ENCODE assay signal across 19 cellular contexts in the genomic region with DNA sequence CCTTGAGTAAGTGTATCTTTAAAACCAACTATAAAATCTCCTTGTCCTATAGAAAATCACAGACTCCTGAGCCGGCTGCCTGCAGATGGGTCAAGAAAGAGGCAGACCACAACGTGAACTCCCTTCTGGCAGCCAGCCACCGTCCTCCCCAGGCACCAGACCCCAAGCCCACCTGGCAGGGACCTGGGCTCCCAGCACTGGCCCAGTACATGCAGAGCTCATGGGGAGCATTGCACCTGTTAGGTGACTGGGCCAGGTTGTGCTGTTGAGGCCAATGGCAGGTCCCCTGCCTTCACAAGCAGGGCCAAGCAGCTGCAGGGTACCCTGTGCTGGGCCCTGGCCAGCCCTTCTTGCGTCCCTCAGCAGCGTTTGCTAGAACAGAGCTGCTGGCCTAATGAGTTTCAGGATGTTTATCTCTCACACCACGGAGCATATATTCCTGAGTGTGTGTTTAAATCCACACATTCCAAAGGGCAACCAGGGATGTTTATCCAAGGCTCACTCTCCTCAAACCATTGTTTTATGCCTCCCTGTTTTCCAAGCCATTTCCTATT.
DNase-seq lines count a peak whose midpoint lies in the region; ATAC-seq, FAIRE-seq and TF ChIP-seq lines count a peak whose summit lies in the region.
"Had no signal": no experiment of that assay in that cellular context is flagged by ENCODE, and none has a peak within 500 bp of the region (broad histone marks: within the 10 kb centered on the region; RNA-seq: fewer than 3 reads in every experiment).

No MANE protein-coding gene starts in this region.

- ATAC-seq in SK-N-SH treated with all-trans-retinoic acid at 6 μM for 48 hours (no peak), GM19351 (IDR thresholded peaks at IDR 0.05; ENCODE audit: unreplicated experiment) (no peak)

- H3K4me2 ChIP-seq in SK-N-SH, result no peak overlapping the region

- H3K4me1 ChIP-seq in SK-N-SH (ENCODE audit: control insufficient read depth in 1 of 2, insufficient read depth in 2 of 2, low read depth in 1 of 2, low read length in 1 of 2) (peaks cover 0 to 21% of the 10 kb centered on the region in 2 experiments; a peak in 1 of 4 replicates), sigmoid colon (peaks cover 0 to 32% (median 22%) of the 10 kb centered on the region in 4 donors)
- H3K4me1 ChIP-seq: colonic mucosa had no signal

- TF ChIP-seq POLR2A in lower leg skin (IDR thresholded peaks at IDR 0.05) (no peak), sigmoid colon (IDR thresholded peaks at IDR 0.05) (no peak)

- no peak for TF ChIP-seq RAD21 in SK-N-SH (IDR thresholded peaks at IDR 0.05; ENCODE audit: low read length)

- 15% methylated on average over 4 of the region's 6 CpGs for WGBS in SK-N-SH (ENCODE audit: low lambda C conversion rate)
- WGBS in lower leg skin, 2 donors, result 55 to 70% methylated on average over 6 of the region's 6 CpGs
- 31 to 58% methylated on average over 6 of the region's 6 CpGs for WGBS in sigmoid colon, 2 donors

- no peak for TF ChIP-seq EP300 in SK-N-SH (IDR thresholded peaks at IDR 0.05; ENCODE audit: borderline replicate concordance in 1 of 2, low read depth in 1 of 2, low read length in 1 of 2)
- no peak for TF ChIP-seq EP300 in sigmoid colon (IDR thresholded peaks at IDR 0.05)

- H3K36me3 ChIP-seq in SK-N-SH (replicated peaks in 1 of 2; ENCODE audit: control insufficient read depth in 1 of 2, insufficient read depth in 2 of 2, low read length in 1 of 2) (no peaks in the 10 kb centered on the region), sigmoid colon (no peaks in the 10 kb centered on the region)
- H3K36me3 ChIP-seq: ascending aorta; BLaER1 treated with 17β-estradiol and CSF1 and Interleukin-3, amounts not matched to agents 10 nM and 100 nM; colonic mucosa; thoracic aorta had no signal

- TF ChIP-seq CTCF in SK-N-SH (IDR thresholded peaks at IDR 0.05), result no peak
- no peak for TF ChIP-seq CTCF in lower leg skin (IDR thresholded peaks at IDR 0.05)
- TF ChIP-seq CTCF in sigmoid colon (IDR thresholded peaks at IDR 0.05), result no peak
- TF ChIP-seq CTCF in D721Med (IDR thresholded peaks at IDR 0.05; ENCODE audit: insufficient read depth, missing control alignments), result no peak

- POLR2A ChIA-PET in SK-N-SH (lab: Yijun Ruan, JAX), result no interaction called here

- H3K27me3 ChIP-seq in SK-N-SH (ENCODE audit: insufficient read depth) (no peaks in the 10 kb centered on the region), sigmoid colon (no peaks in the 10 kb centered on the region)
- H3K27me3 ChIP-seq: ascending aorta; BLaER1 treated with 17β-estradiol and CSF1 and Interleukin-3, amounts not matched to agents 10 nM and 100 nM; colonic mucosa had no signal

- DNase-seq in SK-N-SH (peak; percentile 15), lower leg skin (ENCODE audit: low spot score in 2 of 2) (peak; percentile 6 to 79), sigmoid colon (peak; percentile 62), NCI-H446 (lab: John Stamatoyannopoulos, UW) (no peak), D721Med (ENCODE audit: insufficient read length, low spot score) (no peak)
- DNase-seq in activated CD8-positive, alpha-beta memory T cell treated with anti-CD3 and anti-CD28 coated beads, Interleukin-2, amount 50 U/mL, for 48 hours, result peak; percentile 25
- DNase-seq: activated CD4-positive, alpha-beta T cell treated with anti-CD3 and anti-CD28 coated beads, Interleukin-2, amount 50 U/mL, for 48 hours; erythroblast; HCEC 1CT; NCI-H2081; NCI-H524 treated with DMSO at 0.1 percent for 48 hours; stimulated activated CD4-positive, alpha-beta T cell treated with anti-CD3 and anti-CD28 coated beads, Interleukin-4, amount 100 ng/mL, for 24 hours had no signal

- H3K4me3 ChIP-seq in SK-N-SH (ENCODE audit: low read depth in 2 of 2, low read length in 1 of 2) (no peak overlapping the region), lower leg skin (ENCODE audit: low read depth, poor library complexity, severe bottlenecking) (no peak overlapping the region), sigmoid colon (no peak overlapping the region)
- H3K4me3 ChIP-seq: ascending aorta; BLaER1 treated with 17β-estradiol and CSF1 and Interleukin-3, amounts not matched to agents 10 nM and 100 nM; colonic mucosa; SK-N-MC; thoracic aorta had no signal

- no peak overlapping the region for H2AFZ ChIP-seq in SK-N-SH (ENCODE audit: low read depth)

- no peaks in the 10 kb centered on the region for H3F3A ChIP-seq in SK-N-SH (replicated peaks; ENCODE audit: insufficient read depth)

- no peaks in the 10 kb centered on the region for H3K79me2 ChIP-seq in SK-N-SH (ENCODE audit: insufficient read depth)

- intact Hi-C loops in lower leg skin (cut with DNase I; ENCODE audit: low total_unique reads), result no loop called here
- intact Hi-C loops in sigmoid colon (cut with DNase I), result no loop called here

- no peak overlapping the region for H3K9ac ChIP-seq in SK-N-SH
- H3K9ac ChIP-seq: BLaER1 treated with 17β-estradiol and CSF1 and Interleukin-3, amounts not matched to agents 10 nM and 100 nM had no signal

- no peak overlapping the region for H3K27ac ChIP-seq in SK-N-SH (ENCODE audit: low read depth in 2 of 2, low read length in 1 of 2)
- H3K27ac ChIP-seq in sigmoid colon, result no peak overlapping the region
- H3K27ac ChIP-seq: BLaER1 treated with 17β-estradiol and CSF1 and Interleukin-3, amounts not matched to agents 10 nM and 100 nM; colonic mucosa; SK-N-MC had no signal

- FAIRE-seq in D721Med (lab: Jason Lieb, UNC), result no peak

- no peaks in the 10 kb centered on the region for H4K20me1 ChIP-seq in SK-N-SH (ENCODE audit: insufficient read depth)
- H4K20me1 ChIP-seq: BLaER1 treated with 17β-estradiol and CSF1 and Interleukin-3, amounts not matched to agents 10 nM and 100 nM had no signal

- no peaks in the 10 kb centered on the region for H3K9me2 ChIP-seq in SK-N-SH

- H3K9me3 ChIP-seq in SK-N-SH, result no peaks in the 10 kb centered on the region
- H3K9me3 ChIP-seq in sigmoid colon, result no peaks in the 10 kb centered on the region
- H3K9me3 ChIP-seq: ascending aorta, colonic mucosa, thoracic aorta had no signal

- CTCF ChIA-PET in SK-N-SH (lab: Yijun Ruan, JAX), result no interaction called here

TF ChIP-seq in SK-N-SH, 30 proteins besides CTCF, POLR2A, EP300 and RAD21 (continues in another document):
- TF ChIP-seq NRF1 (IDR thresholded peaks at IDR 0.05; ENCODE audit: low read depth, low read length) (no peak), EZH2phosphoT487 (IDR thresholded peaks at IDR 0.05; ENCODE audit: borderline replicate concordance, low read depth) (no peak), ELF1 (IDR thresholded peaks at IDR 0.05) (no peak), PBX3 (IDR thresholded peaks at IDR 0.05) (no peak), MEF2A (IDR thresholded peaks at IDR 0.05; ENCODE audit: borderline replicate concordance, low read depth) (no peak), MXI1 (IDR thresholded peaks at IDR 0.05; ENCODE audit: low read depth, low read length) (no peak)
- TF ChIP-seq, protein P1, sequence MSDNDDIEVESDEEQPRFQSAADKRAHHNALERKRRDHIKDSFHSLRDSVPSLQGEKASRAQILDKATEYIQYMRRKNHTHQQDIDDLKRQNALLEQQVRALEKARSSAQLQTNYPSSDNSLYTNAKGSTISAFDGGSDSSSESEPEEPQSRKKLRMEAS (IDR thresholded peaks at IDR 0.05; ENCODE audit: low read depth), result no peak

TF ChIP-seq in SK-N-SH treated with all-trans-retinoic acid at 6 μM for 48 hours, 23 proteins besides CTCF, POLR2A, EP300 and RAD21 (continues in another document):
- TF ChIP-seq, protein P2, sequence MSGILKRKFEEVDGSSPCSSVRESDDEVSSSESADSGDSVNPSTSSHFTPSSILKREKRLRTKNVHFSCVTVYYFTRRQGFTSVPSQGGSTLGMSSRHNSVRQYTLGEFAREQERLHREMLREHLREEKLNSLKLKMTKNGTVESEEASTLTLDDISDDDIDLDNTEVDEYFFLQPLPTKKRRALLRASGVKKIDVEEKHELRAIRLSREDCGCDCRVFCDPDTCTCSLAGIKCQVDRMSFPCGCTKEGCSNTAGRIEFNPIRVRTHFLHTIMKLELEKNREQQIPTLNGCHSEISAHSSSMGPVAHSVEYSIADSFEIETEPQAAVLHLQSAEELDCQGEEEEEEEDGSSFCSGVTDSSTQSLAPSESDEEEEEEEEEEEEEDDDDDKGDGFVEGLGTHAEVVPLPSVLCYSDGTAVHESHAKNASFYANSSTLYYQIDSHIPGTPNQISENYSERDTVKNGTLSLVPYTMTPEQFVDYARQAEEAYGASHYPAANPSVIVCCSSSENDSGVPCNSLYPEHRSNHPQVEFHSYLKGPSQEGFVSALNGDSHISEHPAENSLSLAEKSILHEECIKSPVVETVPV (CRISPR knock-in tag; IDR thresholded peaks at IDR 0.05), result no peak
- TF ChIP-seq TSHZ2 (CRISPR knock-in tag; IDR thresholded peaks at IDR 0.05), result no peak
- TF ChIP-seq, protein P3, sequence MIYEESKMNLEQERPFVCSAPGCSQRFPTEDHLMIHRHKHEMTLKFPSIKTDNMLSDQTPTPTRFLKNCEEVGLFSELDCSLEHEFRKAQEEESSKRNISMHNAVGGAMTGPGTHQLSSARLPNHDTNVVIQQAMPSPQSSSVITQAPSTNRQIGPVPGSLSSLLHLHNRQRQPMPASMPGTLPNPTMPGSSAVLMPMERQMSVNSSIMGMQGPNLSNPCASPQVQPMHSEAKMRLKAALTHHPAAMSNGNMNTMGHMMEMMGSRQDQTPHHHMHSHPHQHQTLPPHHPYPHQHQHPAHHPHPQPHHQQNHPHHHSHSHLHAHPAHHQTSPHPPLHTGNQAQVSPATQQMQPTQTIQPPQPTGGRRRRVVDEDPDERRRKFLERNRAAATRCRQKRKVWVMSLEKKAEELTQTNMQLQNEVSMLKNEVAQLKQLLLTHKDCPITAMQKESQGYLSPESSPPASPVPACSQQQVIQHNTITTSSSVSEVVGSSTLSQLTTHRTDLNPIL (CRISPR knock-in tag; IDR thresholded peaks at IDR 0.05; ENCODE audit: low read depth), result no peak

Comparison
In these comparisons a context has a peak if more than half of its experiments do, and no peak if none do; other contexts are left out.
1. DNase-seq: peak in SK-N-SH (single experiment), activated CD8-positive, alpha-beta memory T cell treated with anti-CD3 and anti-CD28 coated beads, Interleukin-2, amount 50 U/mL, for 48 hours (single experiment), lower leg skin (2 of 2) and sigmoid colon (single experiment); none in NCI-H446 (0 of 2) and D721Med (single experiment).